In genomic region chr15:100694381-100695012, GRCh38 we compare ENCODE assay signal across 20 cellular contexts.
DNase-seq lines count a peak whose midpoint lies in the region; ATAC-seq, FAIRE-seq and TF ChIP-seq lines count a peak whose summit lies in the region.
"Had no signal": no experiment of that assay in that cellular context is flagged by ENCODE, and none has a peak within 500 bp of the region (broad histone marks: within the 10 kb centered on the region; RNA-seq: fewer than 3 reads in every experiment).

No MANE protein-coding gene starts in this region.

- H3K27me3 Mint-ChIP-seq in activated T-cell treated with anti-CD3 and anti-CD28 coated beads, Interleukin-2, amount 50 U/mL, for 4 hours (ENCODE audit: low read depth), result peaks cover 11% of the 10 kb centered on the region

- TF ChIP-seq POLR2A in esophagus muscularis mucosa (IDR thresholded peaks at IDR 0.05; ENCODE audit: low read depth) (no peak), spleen (IDR thresholded peaks at IDR 0.05) (no peak)

- H3K4me2 ChIP-seq in PC-9, result peak overlapping the region; percentile 51

- 55% methylated on average over 4 of the region's 4 CpGs for WGBS in esophagus muscularis mucosa
- WGBS in spleen, 5 donors, result 57 to 83% (median 66%) methylated on average over 4 of the region's 4 CpGs
- 58 to 72% (median 66%) methylated on average over 4 of the region's 4 CpGs for WGBS in small intestine, 3 donors

- TF ChIP-seq CTCF in PC-9 (conservative IDR thresholded peaks at IDR 0.05), result no peak
- TF ChIP-seq CTCF in esophagus muscularis mucosa (IDR thresholded peaks at IDR 0.05), result no peak
- no peak for TF ChIP-seq CTCF in kidney (IDR thresholded peaks at IDR 0.05; ENCODE audit: borderline replicate concordance, extremely low read depth, insufficient read depth)
- no peak for TF ChIP-seq CTCF in spleen (IDR thresholded peaks at IDR 0.05 in 8 of 11, conservative IDR thresholded peaks at IDR 0.05 in 3 of 11)

- DNase-seq in PC-9 (no peak), esophagus muscularis mucosa (ENCODE audit: extremely low spot score) (peak; percentile 62), kidney (peak; percentile 82), spleen (no peak), NCI-H146 treated with DMSO at 0.1 percent for 48 hours (lab: John Stamatoyannopoulos, UW; ENCODE audit: unreplicated experiment) (no peak), small intestine (no peak)
- DNase-seq in activated T-cell treated with anti-CD3 and anti-CD28 coated beads, Interleukin-2, amount 50 U/mL, for 4 hours, result no peak
- DNase-seq: activated CD4-positive, alpha-beta T cell treated with anti-CD3 and anti-CD28 coated beads for 1 hour; activated gamma-delta T cell; DMS79; left lung; natural killer cell; NCI-H187 treated with DMSO at 0.1 percent for 48 hours; NCI-H524 treated with DMSO at 0.1 percent for 48 hours; stimulated activated CD4-positive, alpha-beta T cell treated with anti-CD3 and anti-CD28 coated beads, Interleukin-1b, Interleukin-23, amount 100 ng/mL, for 48 hours had no signal

- ATAC-seq in HG03520 (IDR thresholded peaks at IDR 0.05; ENCODE audit: unreplicated experiment), result no peak
- no peak for ATAC-seq in activated T-cell treated with anti-CD3 and anti-CD28 coated beads, Interleukin-2, amount 50 U/mL, for 4 hours
- ATAC-seq: natural killer cell had no signal

- no peak for FAIRE-seq in kidney (lab: Jason Lieb, UNC)
- FAIRE-seq in small intestine (lab: Jason Lieb, UNC), result no peak
- FAIRE-seq: GM18507, HTR-8/SVneo had no signal

- H3K36me3 ChIP-seq in PC-9 (ENCODE audit: low read depth) (no peaks in the 10 kb centered on the region), esophagus muscularis mucosa (no peaks in the 10 kb centered on the region), kidney (ENCODE audit: control insufficient read depth in 1 of 2, insufficient read depth in 2 of 2, low read length in 2 of 2) (no peaks in the 10 kb centered on the region), spleen (no peaks in the 10 kb centered on the region), small intestine (ENCODE audit: control insufficient read depth in 2 of 2, insufficient read depth in 2 of 2, low read length in 2 of 2) (no peaks in the 10 kb centered on the region)
- H3K36me3 ChIP-seq: left lung had no signal

- no peak overlapping the region for H3K9ac ChIP-seq in kidney (ENCODE audit: low read length in 2 of 2)

- peak overlapping the region; percentile 68 for H3K27ac ChIP-seq in PC-9
- H3K27ac ChIP-seq in esophagus muscularis mucosa (replicated peaks in 1 of 4), result peak overlapping the region; percentile 32 to 63 (median 54)
- H3K27ac ChIP-seq in kidney (ENCODE audit: low read depth in 2 of 2, low read length in 2 of 2), result peak overlapping the region in 1 of 2 donors; percentile 41
- H3K27ac ChIP-seq in spleen, result peak overlapping the region in 5 of 8 donors; percentile 5 to 63 (median 56)
- peak overlapping the region in 1 of 2 donors; percentile 33 for H3K27ac ChIP-seq in small intestine (ENCODE audit: low read depth in 1 of 2, low read length in 1 of 2)

- no peak overlapping the region for H3K4me3 ChIP-seq in PC-9
- no peak overlapping the region for H3K4me3 ChIP-seq in esophagus muscularis mucosa
- H3K4me3 ChIP-seq in kidney (ENCODE audit: low read length in 2 of 2), result no peak overlapping the region
- H3K4me3 ChIP-seq in spleen, result no peak overlapping the region
- H3K4me3 ChIP-seq in small intestine (ENCODE audit: low read depth in 1 of 2, low read length in 2 of 2), result no peak overlapping the region
- H3K4me3 ChIP-seq: left lung had no signal

- peaks cover 51% of the 10 kb centered on the region for H3K4me1 ChIP-seq in PC-9 (replicated peaks; ENCODE audit: insufficient read depth)
- peaks cover 0 to 15% (median 14%) of the 10 kb centered on the region in 4 donors for H3K4me1 ChIP-seq in esophagus muscularis mucosa
- no peaks in the 10 kb centered on the region for H3K4me1 ChIP-seq in kidney (ENCODE audit: control insufficient read depth in 1 of 2, insufficient read depth in 1 of 2, low read depth in 1 of 2, low read length in 2 of 2)
- H3K4me1 ChIP-seq in spleen, result peaks cover 0 to 5% (median 0%) of the 10 kb centered on the region in 6 donors
- H3K4me1 ChIP-seq in small intestine (ENCODE audit: control insufficient read depth in 2 of 2, insufficient read depth in 1 of 2, low read depth in 1 of 2, low read length in 1 of 2), result no peaks in the 10 kb centered on the region

- BruUV-seq in PC-9 (replicated peaks; lab: Mats Ljungman, UMichigan), result no TSS peak

- POLR2A ChIA-PET in PC-9 (lab: Charles Lee; ENCODE audit: unreplicated experiment), result no interaction called here

- TF ChIP-seq EP300 in esophagus muscularis mucosa (IDR thresholded peaks at IDR 0.05), result peak; percentile 14

- H3F3A ChIP-seq in PC-9 (ENCODE audit: insufficient read depth, low read depth), result peaks cover 16% of the 10 kb centered on the region; the same call in 1 of the 2 replicates

- H3K9me3 ChIP-seq in PC-9 (ENCODE audit: insufficient read depth, low read depth) (0 out of 2 replicates have a peak, but pooled peaks cover 6% of the 10 kb centered on the region), esophagus muscularis mucosa (no peaks in the 10 kb centered on the region), kidney (ENCODE audit: control insufficient read depth in 1 of 2, low read length in 2 of 2) (no peaks in the 10 kb centered on the region), spleen (peaks cover 0 to 7% (median 0%) of the 10 kb centered on the region in 8 donors), small intestine (ENCODE audit: control insufficient read depth, low read depth) (no peaks in the 10 kb centered on the region)
- H3K9me3 ChIP-seq: left lung had no signal

- no peaks in the 10 kb centered on the region for H3K27me3 ChIP-seq in PC-9 (ENCODE audit: insufficient read depth, low read depth)
- H3K27me3 ChIP-seq in esophagus muscularis mucosa, result no peaks in the 10 kb centered on the region
- peaks cover 0 to 5% (median 0%) of the 10 kb centered on the region in 7 donors for H3K27me3 ChIP-seq in spleen (replicated peaks in 1 of 7)
- no peaks in the 10 kb centered on the region for H3K27me3 ChIP-seq in small intestine (ENCODE audit: control insufficient read depth in 2 of 2, insufficient read depth in 2 of 2, low read length in 2 of 2)
- H3K27me3 ChIP-seq: left lung had no signal

- H3K4me1 Mint-ChIP-seq in activated T-cell treated with anti-CD3 and anti-CD28 coated beads, Interleukin-2, amount 50 U/mL, for 4 hours (ENCODE audit: low read depth), result no peaks in the 10 kb centered on the region
- H3K4me1 Mint-ChIP-seq: H9, natural killer cell had no signal

- H3K79me2 ChIP-seq in PC-9 (ENCODE audit: low read depth), result no peaks in the 10 kb centered on the region

- H3K9me2 ChIP-seq in PC-9 (ENCODE audit: insufficient read depth), result no peaks in the 10 kb centered on the region

- H3K4me3 Mint-ChIP-seq in activated T-cell treated with anti-CD3 and anti-CD28 coated beads, Interleukin-2, amount 50 U/mL, for 4 hours, result no peak overlapping the region
- H3K4me3 Mint-ChIP-seq: dendritic cell treated with granulocyte-macrophage colony-stimulating factor and Interleukin-4, amounts not matched to agents 40 ng/mL and 50 ng/mL, for 4 days; H9; natural killer cell had no signal

- no peaks in the 10 kb centered on the region for H3K36me3 Mint-ChIP-seq in activated T-cell treated with anti-CD3 and anti-CD28 coated beads, Interleukin-2, amount 50 U/mL, for 4 hours (ENCODE audit: insufficient read depth)
- H3K36me3 Mint-ChIP-seq: natural killer cell had no signal

- intact Hi-C loops in PC-9 (cut with micrococcal nuclease; ENCODE audit: unreplicated experiment), result no loop called here
- intact Hi-C loops in esophagus muscularis mucosa (cut with DNase I), result no loop called here
- intact Hi-C loops in kidney (cut with DNase I), result no loop called here
- intact Hi-C loops in spleen (cut with DNase I; ENCODE audit: low total_unique reads), result no loop called here

- peak overlapping the region; percentile 36; the same call in 1 of the 2 replicates for H2AFZ ChIP-seq in PC-9

- CTCF ChIA-PET in PC-9 (lab: Charles Lee), result interaction anchor here (0.5 kb wide), 1 partner anchor 97 kb away, joined by 4 read pairs; no protein-coding TSS in a partner anchor

- peaks cover 8% of the 10 kb centered on the region for H3K9me3 Mint-ChIP-seq in activated T-cell treated with anti-CD3 and anti-CD28 coated beads, Interleukin-2, amount 50 U/mL, for 4 hours
- H3K9me3 Mint-ChIP-seq: dendritic cell treated with granulocyte-macrophage colony-stimulating factor and Interleukin-4, amounts not matched to agents 40 ng/mL and 50 ng/mL, for 4 days; natural killer cell had no signal

- H4K20me1 ChIP-seq in PC-9 (ENCODE audit: insufficient read depth), result no peaks in the 10 kb centered on the region

Comparison
In these comparisons a context has a peak if more than half of its experiments do, and no peak if none do; other contexts are left out.
1. DNase-seq: peak in esophagus muscularis mucosa (single experiment) and kidney (single experiment); none in PC-9 (0 of 2), spleen (single experiment), NCI-H146 treated with DMSO at 0.1 percent for 48 hours (single experiment), small intestine (single experiment) and activated T-cell treated with anti-CD3 and anti-CD28 coated beads, Interleukin-2, amount 50 U/mL, for 4 hours (single experiment).